13 cellular contexts compared by ENCODE assay signal in the genomic region with DNA sequence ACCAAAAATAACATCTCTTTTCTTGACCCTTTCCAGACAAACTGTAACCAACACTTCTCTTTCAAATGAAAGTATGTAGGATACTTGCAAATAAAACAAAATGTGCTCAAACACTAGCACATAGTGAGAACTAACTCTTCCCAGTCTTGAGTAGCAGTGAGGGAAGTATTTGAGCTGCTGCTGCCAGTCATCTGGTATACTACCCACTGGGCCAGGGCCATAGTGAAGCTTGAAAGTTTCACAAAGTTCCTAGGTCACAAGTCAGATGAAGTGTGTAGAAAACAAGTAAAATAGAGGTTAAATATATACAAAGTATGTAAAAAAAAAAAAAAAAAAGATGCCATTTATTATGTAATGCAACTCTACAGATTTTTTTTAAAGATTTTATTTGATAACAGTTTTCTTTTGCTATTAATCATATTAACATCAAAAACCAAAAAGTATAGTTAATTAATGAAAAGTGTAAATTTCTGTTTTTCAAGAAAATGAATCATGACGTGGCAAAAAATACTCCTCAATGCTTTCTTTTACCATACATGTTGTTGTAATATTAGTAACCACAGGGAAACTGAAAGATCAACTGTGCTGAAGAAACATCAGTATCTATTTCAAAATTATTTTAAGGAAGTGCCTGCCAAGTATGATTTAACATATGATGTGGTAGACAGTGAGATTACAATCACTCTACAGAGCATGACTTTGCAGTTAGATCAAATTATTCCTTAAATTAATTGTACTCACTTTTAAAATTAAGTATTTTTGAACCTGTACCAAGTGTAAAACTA.
DNase-seq lines count a peak whose midpoint lies in the region; ATAC-seq and TF ChIP-seq lines count a peak whose summit lies in the region.
"Had no signal": no experiment of that assay in that cellular context is flagged by ENCODE, and none has a peak within 500 bp of the region (broad histone marks: within the 10 kb centered on the region; RNA-seq: fewer than 3 reads in every experiment).

No MANE protein-coding gene starts in this region.

- H3K4me3 Mint-ChIP-seq in activated T-cell treated with anti-CD3 and anti-CD28 coated beads, Interleukin-2, amount 50 U/mL, for 24 hours = no peak overlapping the region
- H3K4me3 Mint-ChIP-seq: activated naive CD4-positive, alpha-beta T cell treated with anti-CD3 and anti-CD28 coated beads for 36 hours had no signal

- H3K27ac Mint-ChIP-seq in activated T-cell treated with anti-CD3 and anti-CD28 coated beads, Interleukin-2, amount 50 U/mL, for 24 hours = no peak overlapping the region

- TF ChIP-seq CTCF in GM12865 (IDR thresholded peaks at IDR 0.05; ENCODE audit: insufficient read depth, low read depth, low read length, missing control alignments) = no peak

- H3K4me3 ChIP-seq in GM12865 (ENCODE audit: low read depth, low read length) = no peak overlapping the region
- H3K4me3 ChIP-seq: BLaER1, SJCRH30, thoracic aorta had no signal

- peaks cover 5% of the 10 kb centered on the region for H3K9me3 Mint-ChIP-seq in activated T-cell treated with anti-CD3 and anti-CD28 coated beads, Interleukin-2, amount 50 U/mL, for 24 hours

- H3K4me1 Mint-ChIP-seq in activated T-cell treated with anti-CD3 and anti-CD28 coated beads, Interleukin-2, amount 50 U/mL, for 24 hours (ENCODE audit: low read depth) = peaks cover 12% of the 10 kb centered on the region

- ATAC-seq in GM21526 (IDR thresholded peaks at IDR 0.05; ENCODE audit: low FRiP score, unreplicated experiment) = peak; percentile 90
- ATAC-seq in HG03432 (IDR thresholded peaks at IDR 0.05; ENCODE audit: unreplicated experiment) = peak; percentile 76

- peak; percentile 56 for DNase-seq in GM12865 (ENCODE audit: low read depth)
- peak; percentile 68 for DNase-seq in amniotic epithelial cell (ENCODE audit: low read depth)
- no peak for DNase-seq in DMS 273 (lab: John Stamatoyannopoulos, UW; ENCODE audit: unreplicated experiment)
- no peak for DNase-seq in activated T-cell treated with anti-CD3 and anti-CD28 coated beads, Interleukin-2, amount 50 U/mL, for 24 hours
- DNase-seq in stimulated activated CD4-positive, alpha-beta T cell treated with anti-CD3 and anti-CD28 coated beads, Interleukin-4, amount 100 ng/mL, for 4 hours = no peak
- DNase-seq in NCI-H1417 treated with DMSO at 0.1 percent for 48 hours (lab: John Stamatoyannopoulos, UW) = no peak
- DNase-seq: activated naive CD4-positive, alpha-beta T cell treated with anti-CD3 and anti-CD28 coated beads for 36 hours; NCI-H2227 treated with DMSO at 0.1 percent for 48 hours; SJCRH30 had no signal

- H3K36me3 Mint-ChIP-seq in activated T-cell treated with anti-CD3 and anti-CD28 coated beads, Interleukin-2, amount 50 U/mL, for 24 hours (ENCODE audit: low read depth) = no peaks in the 10 kb centered on the region

- no peaks in the 10 kb centered on the region for H3K27me3 Mint-ChIP-seq in activated T-cell treated with anti-CD3 and anti-CD28 coated beads, Interleukin-2, amount 50 U/mL, for 24 hours

Comparison
In these comparisons a context has a peak if more than half of its experiments do, and no peak if none do; other contexts are left out.
1. DNase-seq: peak in GM12865 (single experiment) and amniotic epithelial cell (single experiment); none in DMS 273 (single experiment), activated T-cell treated with anti-CD3 and anti-CD28 coated beads, Interleukin-2, amount 50 U/mL, for 24 hours (single experiment), stimulated activated CD4-positive, alpha-beta T cell treated with anti-CD3 and anti-CD28 coated beads, Interleukin-4, amount 100 ng/mL, for 4 hours (0 of 2) and NCI-H1417 treated with DMSO at 0.1 percent for 48 hours (single experiment).